Comparison of ENCODE assay signal across 23 cellular contexts in genomic region chr12:82461851-82462250, GRCh38.
A peak's percentile ranks its signal among the peaks of the same experiment; 100 is the strongest.
DNase-seq lines count a peak whose midpoint lies in the region; ATAC-seq, FAIRE-seq and TF ChIP-seq lines count a peak whose summit lies in the region.
"Had no signal": no experiment of that assay in that cellular context is flagged by ENCODE, and none has a peak within 500 bp of the region (broad histone marks: within the 10 kb centered on the region; RNA-seq: fewer than 3 reads in every experiment).

No MANE protein-coding gene starts in this region.

- in situ Hi-C loops in KBM-7 (cut with MboI; ENCODE audit: low pct_unique_long_range_greater_than_20kb, low sequenced_read_pairs), result no loop called here

- H3K4me3 ChIP-seq in epithelial cell of proximal tubule (ENCODE audit: low read depth, low read length), result no peak overlapping the region
- H3K4me3 ChIP-seq in left lung, result no peak overlapping the region
- H3K4me3 ChIP-seq: cardiac muscle cell, esophagus squamous epithelium, lung, pancreas, SK-N-MC, vagina had no signal

- H3K27ac ChIP-seq in left lung, result no peak overlapping the region
- H3K27ac ChIP-seq: cardiac muscle cell, pancreas, SK-N-MC, vagina had no signal

- intact Hi-C loops in left lung (cut with DNase I), result no loop called here

- TF ChIP-seq CTCF in epithelial cell of proximal tubule (conservative IDR thresholded peaks at IDR 0.05; ENCODE audit: low read depth, low read length), result no peak
- no peak for TF ChIP-seq CTCF in left lung (IDR thresholded peaks at IDR 0.05)

- ATAC-seq in GM18498 (IDR thresholded peaks at IDR 0.05; ENCODE audit: unreplicated experiment) (peak; percentile 54), left lung (no peak)
- ATAC-seq: activated CD4-positive, CD25-positive, alpha-beta regulatory T cell treated with anti-CD3 and anti-CD28 coated beads, Interleukin-2, amount 50 U/mL, for 24 hours had no signal

- no peak for FAIRE-seq in RCC 7860 (lab: Jason Lieb, UNC)
- FAIRE-seq: H1, pancreas had no signal

- no peaks in the 10 kb centered on the region for H3K9me3 ChIP-seq in left lung
- H3K9me3 ChIP-seq: esophagus squamous epithelium, pancreas, vagina had no signal

- H3K36me3 ChIP-seq in left lung, result peaks cover 0 to 5% of the 10 kb centered on the region in 2 donors
- H3K36me3 ChIP-seq: pancreas had no signal

- no peaks in the 10 kb centered on the region for H3K4me1 ChIP-seq in left lung
- H3K4me1 ChIP-seq: vagina had no signal

- peak; percentile 14 for DNase-seq in KBM-7
- DNase-seq in RCC 7860 (ENCODE audit: low spot score), result peak; percentile 11
- peak; percentile 30 for DNase-seq in epithelial cell of proximal tubule (ENCODE audit: low read depth)
- DNase-seq in SHP77 treated with DMSO at 0.1 percent for 48 hours (lab: John Stamatoyannopoulos, UW), result no peak
- no peak for DNase-seq in COLO829 (ENCODE audit: low spot score)
- DNase-seq in left lung, result no peak
- no peak for DNase-seq in activated effector memory CD4-positive, alpha-beta T cell treated with anti-CD3 and anti-CD28 coated beads, Interleukin-2, amount 50 U/mL, for 16 hours
- DNase-seq: CD8-positive, alpha-beta memory T cell; esophagus squamous epithelium; glutamatergic neuron; Karpas-422; NCI-H146; NCI-H510A; pancreas; stimulated activated CD4-positive, alpha-beta T cell treated with anti-CD3 and anti-CD28 coated beads, Interleukin-4, amount 100 ng/mL, for 1 hour; T-helper 9 cell had no signal

- no peaks in the 10 kb centered on the region for H3K27me3 ChIP-seq in left lung
- H3K27me3 ChIP-seq: cardiac muscle cell, esophagus squamous epithelium, pancreas, vagina had no signal

Comparison
In these comparisons a context has a peak if more than half of its experiments do, and no peak if none do; other contexts are left out.
1. DNase-seq: peak in KBM-7 (single experiment), RCC 7860 (single experiment) and epithelial cell of proximal tubule (single experiment); none in SHP77 treated with DMSO at 0.1 percent for 48 hours (single experiment), COLO829 (single experiment), left lung (0 of 2) and activated effector memory CD4-positive, alpha-beta T cell treated with anti-CD3 and anti-CD28 coated beads, Interleukin-2, amount 50 U/mL, for 16 hours (single experiment).